ENCODE assay signal across 2 cellular contexts in the genomic region with DNA sequence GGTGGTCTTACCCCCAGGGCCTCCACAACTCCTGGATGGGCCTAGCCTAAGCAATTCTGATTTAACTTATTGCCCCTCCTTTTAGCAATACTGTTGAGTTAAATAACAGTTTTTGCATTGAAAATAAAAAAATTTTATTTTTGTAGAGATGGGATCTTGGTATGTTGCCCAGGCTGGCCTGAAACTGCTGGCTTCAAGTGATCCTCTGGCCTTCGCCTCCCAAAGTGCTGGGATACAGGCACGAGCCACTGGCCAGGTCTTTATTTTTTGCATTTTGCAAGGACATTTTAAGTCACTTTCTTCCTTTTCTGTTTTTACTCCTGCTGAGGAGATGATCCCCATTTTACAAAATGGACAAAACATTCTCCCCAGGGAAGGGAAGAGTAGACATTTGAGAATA.
TF ChIP-seq lines count a peak whose summit lies in the region.

No MANE protein-coding gene starts in this region.

TF ChIP-seq in SK-N-SH, 30 proteins besides CTCF, POLR2A, EP300 and RAD21 (continued from another document):
- TF ChIP-seq, protein P1, sequence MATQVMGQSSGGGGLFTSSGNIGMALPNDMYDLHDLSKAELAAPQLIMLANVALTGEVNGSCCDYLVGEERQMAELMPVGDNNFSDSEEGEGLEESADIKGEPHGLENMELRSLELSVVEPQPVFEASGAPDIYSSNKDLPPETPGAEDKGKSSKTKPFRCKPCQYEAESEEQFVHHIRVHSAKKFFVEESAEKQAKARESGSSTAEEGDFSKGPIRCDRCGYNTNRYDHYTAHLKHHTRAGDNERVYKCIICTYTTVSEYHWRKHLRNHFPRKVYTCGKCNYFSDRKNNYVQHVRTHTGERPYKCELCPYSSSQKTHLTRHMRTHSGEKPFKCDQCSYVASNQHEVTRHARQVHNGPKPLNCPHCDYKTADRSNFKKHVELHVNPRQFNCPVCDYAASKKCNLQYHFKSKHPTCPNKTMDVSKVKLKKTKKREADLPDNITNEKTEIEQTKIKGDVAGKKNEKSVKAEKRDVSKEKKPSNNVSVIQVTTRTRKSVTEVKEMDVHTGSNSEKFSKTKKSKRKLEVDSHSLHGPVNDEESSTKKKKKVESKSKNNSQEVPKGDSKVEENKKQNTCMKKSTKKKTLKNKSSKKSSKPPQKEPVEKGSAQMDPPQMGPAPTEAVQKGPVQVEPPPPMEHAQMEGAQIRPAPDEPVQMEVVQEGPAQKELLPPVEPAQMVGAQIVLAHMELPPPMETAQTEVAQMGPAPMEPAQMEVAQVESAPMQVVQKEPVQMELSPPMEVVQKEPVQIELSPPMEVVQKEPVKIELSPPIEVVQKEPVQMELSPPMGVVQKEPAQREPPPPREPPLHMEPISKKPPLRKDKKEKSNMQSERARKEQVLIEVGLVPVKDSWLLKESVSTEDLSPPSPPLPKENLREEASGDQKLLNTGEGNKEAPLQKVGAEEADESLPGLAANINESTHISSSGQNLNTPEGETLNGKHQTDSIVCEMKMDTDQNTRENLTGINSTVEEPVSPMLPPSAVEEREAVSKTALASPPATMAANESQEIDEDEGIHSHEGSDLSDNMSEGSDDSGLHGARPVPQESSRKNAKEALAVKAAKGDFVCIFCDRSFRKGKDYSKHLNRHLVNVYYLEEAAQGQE (IDR thresholded peaks at IDR 0.05; ENCODE audit: low read depth, low read length), result no peak
- TF ChIP-seq FOXM1 (IDR thresholded peaks at IDR 0.05; ENCODE audit: low read depth) (no peak), ZBTB33 (IDR thresholded peaks at IDR 0.05; ENCODE audit: borderline replicate concordance, low read depth) (no peak), SIN3A (IDR thresholded peaks at IDR 0.05; ENCODE audit: borderline replicate concordance, low read depth, low read length) (no peak), TEAD4 (IDR thresholded peaks at IDR 0.05; ENCODE audit: borderline replicate concordance, insufficient read depth) (no peak), NRF1 (IDR thresholded peaks at IDR 0.05; ENCODE audit: low read depth, low read length) (no peak), RFX5 (IDR thresholded peaks at IDR 0.05; ENCODE audit: low read length) (no peak), NFIC (IDR thresholded peaks at IDR 0.05; ENCODE audit: borderline replicate concordance) (no peak), MXI1 (IDR thresholded peaks at IDR 0.05; ENCODE audit: low read depth, low read length) (no peak), FOSL2 (IDR thresholded peaks at IDR 0.05; ENCODE audit: borderline replicate concordance, low read depth) (no peak), MAX (IDR thresholded peaks at IDR 0.05; ENCODE audit: low read depth) (no peak)
- TF ChIP-seq, protein P2, sequence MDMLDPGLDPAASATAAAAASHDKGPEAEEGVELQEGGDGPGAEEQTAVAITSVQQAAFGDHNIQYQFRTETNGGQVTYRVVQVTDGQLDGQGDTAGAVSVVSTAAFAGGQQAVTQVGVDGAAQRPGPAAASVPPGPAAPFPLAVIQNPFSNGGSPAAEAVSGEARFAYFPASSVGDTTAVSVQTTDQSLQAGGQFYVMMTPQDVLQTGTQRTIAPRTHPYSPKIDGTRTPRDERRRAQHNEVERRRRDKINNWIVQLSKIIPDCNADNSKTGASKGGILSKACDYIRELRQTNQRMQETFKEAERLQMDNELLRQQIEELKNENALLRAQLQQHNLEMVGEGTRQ (IDR thresholded peaks at IDR 0.05; ENCODE audit: borderline replicate concordance, low read depth, low read length), result no peak
TF ChIP-seq in SK-N-SH: peak in this region for 0.

TF ChIP-seq in SK-N-SH treated with all-trans-retinoic acid at 6 μM for 48 hours, 23 proteins besides CTCF, POLR2A, EP300 and RAD21 (continued from another document):
- TF ChIP-seq, protein P3, sequence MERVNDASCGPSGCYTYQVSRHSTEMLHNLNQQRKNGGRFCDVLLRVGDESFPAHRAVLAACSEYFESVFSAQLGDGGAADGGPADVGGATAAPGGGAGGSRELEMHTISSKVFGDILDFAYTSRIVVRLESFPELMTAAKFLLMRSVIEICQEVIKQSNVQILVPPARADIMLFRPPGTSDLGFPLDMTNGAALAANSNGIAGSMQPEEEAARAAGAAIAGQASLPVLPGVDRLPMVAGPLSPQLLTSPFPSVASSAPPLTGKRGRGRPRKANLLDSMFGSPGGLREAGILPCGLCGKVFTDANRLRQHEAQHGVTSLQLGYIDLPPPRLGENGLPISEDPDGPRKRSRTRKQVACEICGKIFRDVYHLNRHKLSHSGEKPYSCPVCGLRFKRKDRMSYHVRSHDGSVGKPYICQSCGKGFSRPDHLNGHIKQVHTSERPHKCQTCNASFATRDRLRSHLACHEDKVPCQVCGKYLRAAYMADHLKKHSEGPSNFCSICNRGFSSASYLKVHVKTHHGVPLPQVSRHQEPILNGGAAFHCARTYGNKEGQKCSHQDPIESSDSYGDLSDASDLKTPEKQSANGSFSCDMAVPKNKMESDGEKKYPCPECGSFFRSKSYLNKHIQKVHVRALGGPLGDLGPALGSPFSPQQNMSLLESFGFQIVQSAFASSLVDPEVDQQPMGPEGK (CRISPR knock-in tag; IDR thresholded peaks at IDR 0.05; ENCODE audit: borderline replicate concordance), result no peak
- TF ChIP-seq ZNF8 (CRISPR knock-in tag; IDR thresholded peaks at IDR 0.05), result no peak
